In genomic region chr11:129885381-129885780, GRCh38 we compare ENCODE assay signal across 6 cellular contexts.
"Had no signal": no experiment of that assay in that cellular context is flagged by ENCODE, and none has a peak within 500 bp of the region (broad histone marks: within the 10 kb centered on the region; RNA-seq: fewer than 3 reads in every experiment).

No MANE protein-coding gene starts in this region.

- DNase-seq: IMR-90, KBM-7, KG1 had no signal

- ATAC-seq: HepG2, K562 had no signal

- H3K27ac ChIP-seq: HL-60 had no signal

- H3K4me3 ChIP-seq: K562 had no signal
